ENCODE assay signal across 16 cellular contexts in genomic region chr18:49766646-49767045, GRCh38. TPM values are rescaled to one million over a fixed set of nuclear protein-coding genes. Genes with fewer than 3 reads are reported as not detected.
DNase-seq lines count a peak whose midpoint lies in the region; ATAC-seq and TF ChIP-seq lines count a peak whose summit lies in the region.
"Had no signal": no experiment of that assay in that cellular context is flagged by ENCODE, and none has a peak within 500 bp of the region (broad histone marks: within the 10 kb centered on the region; RNA-seq: fewer than 3 reads in every experiment).

No MANE protein-coding gene starts in this region.

- no peaks in the 10 kb centered on the region for H3K27me3 Mint-ChIP-seq in activated T-helper 17 cell treated with anti-CD3 and anti-CD28 coated beads, Interleukin-2, amount 50 U/mL, for 72 hours
- peaks cover 15% of the 10 kb centered on the region for H3K27me3 Mint-ChIP-seq in glutamatergic neuron (ENCODE audit: unreplicated experiment)
- H3K27me3 Mint-ChIP-seq: B cell had no signal

- no peaks in the 10 kb centered on the region for H3K9me3 Mint-ChIP-seq in activated T-helper 17 cell treated with anti-CD3 and anti-CD28 coated beads, Interleukin-2, amount 50 U/mL, for 72 hours
- peaks cover 8% of the 10 kb centered on the region for H3K9me3 Mint-ChIP-seq in glutamatergic neuron (ENCODE audit: unreplicated experiment)
- H3K9me3 Mint-ChIP-seq: CD8-positive, alpha-beta memory T cell; GM23338 had no signal

- in situ Hi-C loops in GM13976 (cut with MboI; ENCODE audit: low sequenced_read_pairs, unreplicated experiment) = no loop called here

- DNase-seq in glutamatergic neuron (no peak), posterior vena cava (ENCODE audit: low spot score) (peak; percentile 53), NCI-H2107 (lab: John Stamatoyannopoulos, UW) (no peak), GM13976 (ENCODE audit: low spot score) (no peak)
- DNase-seq: CD8-positive, alpha-beta memory T cell; COR-L47; DMS 273 treated with DMSO at 0.1 percent for 48 hours; DMS53; DND-41; EL; HCEC 1CT had no signal

- no peaks in the 10 kb centered on the region for H3K36me3 Mint-ChIP-seq in activated T-helper 17 cell treated with anti-CD3 and anti-CD28 coated beads, Interleukin-2, amount 50 U/mL, for 72 hours (ENCODE audit: low read depth)
- H3K36me3 Mint-ChIP-seq in glutamatergic neuron (ENCODE audit: unreplicated experiment) = no peaks in the 10 kb centered on the region
- H3K36me3 Mint-ChIP-seq: CD8-positive, alpha-beta memory T cell had no signal

- no peaks in the 10 kb centered on the region for H3K4me1 Mint-ChIP-seq in activated T-helper 17 cell treated with anti-CD3 and anti-CD28 coated beads, Interleukin-2, amount 50 U/mL, for 72 hours
- peaks cover 21% of the 10 kb centered on the region for H3K4me1 Mint-ChIP-seq in glutamatergic neuron (ENCODE audit: low read depth, unreplicated experiment)
- H3K4me1 Mint-ChIP-seq: B cell had no signal

- intact Hi-C loops in posterior vena cava (cut with DNase I) = loop anchor here in 1 of 2 donors (10.0 kb wide), 1 partner anchor 202 kb away; the partner anchor contains the start of gene LIPG

- no peak overlapping the region for H3K4me3 Mint-ChIP-seq in activated T-helper 17 cell treated with anti-CD3 and anti-CD28 coated beads, Interleukin-2, amount 50 U/mL, for 72 hours
- H3K4me3 Mint-ChIP-seq in glutamatergic neuron (ENCODE audit: unreplicated experiment) = peak overlapping the region; percentile 49
- H3K4me3 Mint-ChIP-seq: B cell; CD8-positive, alpha-beta memory T cell; GM23338 had no signal

- no peak for ATAC-seq in activated T-helper 17 cell treated with anti-CD3 and anti-CD28 coated beads, Interleukin-2, amount 50 U/mL, for 72 hours (replicated peaks)
- ATAC-seq in HG02852 (IDR thresholded peaks at IDR 0.05; ENCODE audit: unreplicated experiment) = no peak
- ATAC-seq: GM12878 had no signal

- peak overlapping the region; percentile 47 for H3K27ac Mint-ChIP-seq in activated T-helper 17 cell treated with anti-CD3 and anti-CD28 coated beads, Interleukin-2, amount 50 U/mL, for 72 hours
- H3K27ac Mint-ChIP-seq in glutamatergic neuron (ENCODE audit: unreplicated experiment) = peak overlapping the region; percentile 60
- H3K27ac Mint-ChIP-seq: B cell, GM23338 had no signal

- TF ChIP-seq CTCF in glutamatergic neuron (IDR thresholded peaks at IDR 0.05; ENCODE audit: partially characterized antibody, unreplicated experiment) (no peak), GM13976 (IDR thresholded peaks at IDR 0.05; ENCODE audit: borderline replicate concordance, control extremely low read depth, extremely low read depth, insufficient read depth, missing control alignments) (no peak)

RNA-seq across cellular contexts. Expression of gene ACAA2, which starts 46.7 kb away (rescaled TPM):
- 10 to 100 TPM; 73.7 to 94.7 TPM for total RNA-seq in activated T-helper 17 cell treated with anti-CD3 and anti-CD28 coated beads, Interleukin-2, amount 50 U/mL, for 72 hours
- total RNA-seq in glutamatergic neuron (ENCODE audit: unreplicated experiment) (109 TPM), posterior vena cava (10 to 100 TPM; 32.1 to 42.7 TPM)
